ENCODE assay signal across 13 cellular contexts in genomic region chr21:45538381-45539045, GRCh38. TPM values are rescaled to one million over a fixed set of nuclear protein-coding genes. Genes with fewer than 3 reads are reported as not detected.
DNase-seq lines count a peak whose midpoint lies in the region; ATAC-seq and TF ChIP-seq lines count a peak whose summit lies in the region.
"Had no signal": no experiment of that assay in that cellular context is flagged by ENCODE, and none has a peak within 500 bp of the region (broad histone marks: within the 10 kb centered on the region; RNA-seq: fewer than 3 reads in every experiment).

No MANE protein-coding gene starts in this region.

- no peak overlapping the region for H3K9ac ChIP-seq in smooth muscle cell (ENCODE audit: low read depth)

- TF ChIP-seq CTCF in CD14-positive monocyte (IDR thresholded peaks at IDR 0.05): no peak
- no peak for TF ChIP-seq CTCF in RWPE1 (conservative IDR thresholded peaks at IDR 0.05; ENCODE audit: low read depth)
- no peak for TF ChIP-seq CTCF in left ventricle myocardium inferior (IDR thresholded peaks at IDR 0.05; ENCODE audit: borderline replicate concordance)
- no peak for TF ChIP-seq CTCF in psoas muscle (IDR thresholded peaks at IDR 0.05)
- no peak for TF ChIP-seq CTCF in smooth muscle cell (IDR thresholded peaks at IDR 0.05; ENCODE audit: borderline replicate concordance, insufficient read depth, poor library complexity, severe bottlenecking)

- H3K9me3 ChIP-seq in left ventricle myocardium inferior (replicated peaks): no peaks in the 10 kb centered on the region
- no peaks in the 10 kb centered on the region for H3K9me3 ChIP-seq in psoas muscle
- H3K9me3 ChIP-seq in smooth muscle cell (replicated peaks; ENCODE audit: low read depth): no peaks in the 10 kb centered on the region

- H3F3A ChIP-seq in smooth muscle cell (ENCODE audit: low read depth): no peaks in the 10 kb centered on the region

- H4K20me1 ChIP-seq in smooth muscle cell (ENCODE audit: low read depth): no peaks in the 10 kb centered on the region

- peak overlapping the region in 2 of 7 donors; percentile 12 to 52 for H3K27ac Mint-ChIP-seq in CD14-positive monocyte
- H3K27ac Mint-ChIP-seq: T-cell had no signal

- ATAC-seq in psoas muscle: no peak
- ATAC-seq: T-cell had no signal

- DNase-seq in CD14-positive monocyte (ENCODE audit: low spot score) (peak; percentile 41), RWPE1 (ENCODE audit: low spot score) (no peak), left ventricle myocardium inferior (peak; percentile 10), psoas muscle (peak; percentile 11 to 53), DMS 273 treated with DMSO at 0.1 percent for 48 hours (lab: John Stamatoyannopoulos, UW) (no peak), SK-N-DZ (ENCODE audit: low spot score) (no peak), smooth muscle cell (lab: John Stamatoyannopoulos, UW; ENCODE audit: unreplicated experiment) (no peak)
- DNase-seq: activated CD4-positive, CD25-positive, alpha-beta regulatory T cell; foreskin melanocyte; IMR-90; NCI-H774; stimulated activated naive CD4-positive, alpha-beta T cell treated with Interleukin-2 at 50 U/mL for 16 hours; T-cell had no signal

- H3K4me3 ChIP-seq in left ventricle myocardium inferior: no peak overlapping the region
- H3K4me3 ChIP-seq in psoas muscle: no peak overlapping the region
- H3K4me3 ChIP-seq in smooth muscle cell: no peak overlapping the region

- H3K36me3 Mint-ChIP-seq in CD14-positive monocyte: peaks cover 17 to 38% of the 10 kb centered on the region in 2 donors

- CTCF ChIA-PET in RWPE1 (lab: Yijun Ruan, JAX): no interaction called here

- H3K27me3 ChIP-seq in left ventricle myocardium inferior (ENCODE audit: low read depth) (no peaks in the 10 kb centered on the region), psoas muscle (ENCODE audit: insufficient read depth in 3 of 3, low read length in 2 of 3) (no peaks in the 10 kb centered on the region), smooth muscle cell (ENCODE audit: low read depth) (no peaks in the 10 kb centered on the region)

- no peaks in the 10 kb centered on the region for H3K9me3 Mint-ChIP-seq in CD14-positive monocyte
- H3K9me3 Mint-ChIP-seq: T-cell had no signal

- POLR2A ChIA-PET in RWPE1 (lab: Yijun Ruan, JAX; ENCODE audit: low non-redundant PET): no interaction called here

- intact Hi-C loops in CD14-positive monocyte (cut with micrococcal nuclease) (no loop called here), left ventricle myocardium inferior (cut with micrococcal nuclease) (no loop called here), psoas muscle (cut with DNase I) (no loop called here)

- H2AFZ ChIP-seq in smooth muscle cell (ENCODE audit: low read depth): no peak overlapping the region

- no peak overlapping the region for H3K4me2 ChIP-seq in smooth muscle cell

- H3K4me1 ChIP-seq in left ventricle myocardium inferior: peaks cover 41% of the 10 kb centered on the region
- H3K4me1 ChIP-seq in psoas muscle: peaks cover 14% of the 10 kb centered on the region
- no peaks in the 10 kb centered on the region for H3K4me1 ChIP-seq in smooth muscle cell (ENCODE audit: low read depth)

- peaks cover 65% of the 10 kb centered on the region for H3K4me1 Mint-ChIP-seq in CD14-positive monocyte

- H3K79me2 ChIP-seq in smooth muscle cell (ENCODE audit: low read depth): no peaks in the 10 kb centered on the region

- H3K27ac ChIP-seq in RWPE1 (0 out of 2 replicates have a peak overlapping the region, but pooled peaks have one; percentile 7), left ventricle myocardium inferior (replicated peaks) (no peak overlapping the region), psoas muscle (no peak overlapping the region), smooth muscle cell (ENCODE audit: low read depth) (no peak overlapping the region)

- H3K36me3 ChIP-seq in left ventricle myocardium inferior: no peaks in the 10 kb centered on the region
- H3K36me3 ChIP-seq in psoas muscle (ENCODE audit: insufficient read depth in 1 of 2, low read depth in 1 of 2): no peaks in the 10 kb centered on the region
- no peaks in the 10 kb centered on the region for H3K36me3 ChIP-seq in smooth muscle cell (ENCODE audit: low read depth)

- H3K27me3 Mint-ChIP-seq in CD14-positive monocyte (ENCODE audit: low read depth in 3 of 3): peaks cover 0 to 4% (median 0%) of the 10 kb centered on the region in 3 donors
- H3K27me3 Mint-ChIP-seq: T-cell had no signal

- no peak overlapping the region for H3K4me3 Mint-ChIP-seq in CD14-positive monocyte
- H3K4me3 Mint-ChIP-seq: T-cell had no signal

- 93 to 94% (median 94%) methylated on average over 31 of the region's 31 CpGs for WGBS in psoas muscle, 3 donors
- WGBS in smooth muscle cell (ENCODE audit: low lambda C conversion rate): 97% methylated on average over 29 of the region's 31 CpGs

RNA-seq across cellular contexts. Expression of gene SLC19A1, which starts 3.7 kb away (rescaled TPM):
- polyA plus RNA-seq in CD14-positive monocyte (10 to 100 TPM; 39.9 to 53.0 TPM), psoas muscle (1 to 10 TPM; 2.3 to 3.8 (median 3.1) TPM), smooth muscle cell (15.4 and 33.2 TPM in 2 replicates)
- total RNA-seq in left ventricle myocardium inferior (4.9 TPM), psoas muscle (1 to 10 TPM; 1.4 to 2.8 (median 1.9) TPM), smooth muscle cell (2.3 and 5.5 TPM in 2 replicates)
- polyA plus RNA-seq in SK-N-DZ (2014; cell fraction: cytosol; rRNA removed): 19.8 TPM in 2 replicates
- polyA plus RNA-seq in SK-N-DZ (2014; cell fraction: nucleus; rRNA removed): 23.4 and 29.2 TPM in 2 replicates

Comparison
In these comparisons a context has a peak if more than half of its experiments do, and no peak if none do; other contexts are left out.
1. DNase-seq: peak in CD14-positive monocyte (single experiment), left ventricle myocardium inferior (single experiment) and psoas muscle (2 of 2); none in RWPE1 (single experiment), DMS 273 treated with DMSO at 0.1 percent for 48 hours (single experiment), SK-N-DZ (single experiment) and smooth muscle cell (single experiment).